Comparison of ENCODE assay signal across 31 cellular contexts in the genomic region with DNA sequence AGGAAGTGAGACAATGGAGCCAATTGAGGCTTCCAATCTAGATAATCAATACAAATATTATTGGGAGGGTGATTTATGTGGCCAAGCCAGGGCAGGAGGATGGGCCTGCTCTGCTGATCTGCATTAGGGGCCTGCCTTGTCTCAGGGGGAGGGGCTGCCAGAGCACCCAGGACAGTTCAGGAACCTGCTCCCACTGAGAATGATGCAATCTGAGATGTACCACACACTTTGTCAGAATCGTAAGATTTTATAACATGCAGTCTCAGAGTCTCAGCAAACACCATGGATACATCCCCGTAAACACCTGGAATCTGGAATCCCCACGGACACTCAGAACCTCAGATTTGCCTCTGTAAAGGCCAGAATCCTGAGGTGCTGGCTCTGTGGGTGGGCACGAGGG. TPM values are rescaled to one million over a fixed set of nuclear protein-coding genes. Genes with fewer than 3 reads are reported as not detected.
"Had no signal": no experiment of that assay in that cellular context is flagged by ENCODE, and none has a peak within 500 bp of the region (broad histone marks: within the 10 kb centered on the region; RNA-seq: fewer than 3 reads in every experiment).

No MANE protein-coding gene starts in this region.

- H3K9me3 Mint-ChIP-seq: effector memory CD8-positive, alpha-beta T cell; immature natural killer cell; memory B cell; naive B cell; nephron; stimulated activated naive CD8-positive, alpha-beta T cell treated with anti-CD3 and anti-CD28 coated beads, Interleukin-15, amount 100 ng/mL, for 72 hours had no signal

- H3K9me3 ChIP-seq: esophagus squamous epithelium, mucosa of descending colon, pancreas, right lobe of liver, suprapubic skin, transverse colon, upper lobe of right lung, uterus had no signal

- H3K4me3 Mint-ChIP-seq: effector memory CD8-positive, alpha-beta T cell; immature natural killer cell; memory B cell; nephron; stimulated activated naive CD8-positive, alpha-beta T cell treated with anti-CD3 and anti-CD28 coated beads, Interleukin-15, amount 100 ng/mL, for 72 hours had no signal

- H3K36me3 ChIP-seq: esophagus squamous epithelium, pancreas, right lobe of liver, suprapubic skin, transverse colon, upper lobe of right lung, uterus had no signal

- H3K4me1 Mint-ChIP-seq: immature natural killer cell; memory B cell; naive B cell; stimulated activated naive CD8-positive, alpha-beta T cell treated with anti-CD3 and anti-CD28 coated beads, Interleukin-15, amount 100 ng/mL, for 72 hours had no signal

- H3K4me3 ChIP-seq: esophagus squamous epithelium, lung, mucosa of descending colon, pancreas, right lobe of liver, suprapubic skin, transverse colon, upper lobe of right lung, uterus had no signal

- H3K27ac Mint-ChIP-seq: immature natural killer cell; memory B cell; naive B cell; stimulated activated naive CD8-positive, alpha-beta T cell treated with anti-CD3 and anti-CD28 coated beads, Interleukin-15, amount 100 ng/mL, for 72 hours had no signal

- H3K27me3 ChIP-seq: esophagus squamous epithelium, pancreas, right lobe of liver, suprapubic skin, transverse colon, upper lobe of right lung, uterus had no signal

- H3K27ac ChIP-seq: esophagus squamous epithelium, right lobe of liver, suprapubic skin, transverse colon, upper lobe of right lung, uterus had no signal

- H3K36me3 Mint-ChIP-seq: immature natural killer cell, memory B cell, naive B cell had no signal

- FAIRE-seq: endometrium, pancreas, small intestine had no signal

- DNase-seq: cortex of kidney; effector memory CD8-positive, alpha-beta T cell; erythroblast; esophagus squamous epithelium; foreskin melanocyte; hypothalamus; immature natural killer cell; islet precursor cell; kidney glomerular epithelial cell; left colon; mucosa of descending colon; naive B cell; occipital lobe; right lobe of liver; small intestine; stimulated activated CD4-positive, alpha-beta T cell treated with anti-CD3 and anti-CD28 coated beads, Interleukin-15, amount 100 ng/mL, for 24 hours; stimulated activated CD4-positive, alpha-beta T cell treated with anti-CD3 and anti-CD28 coated beads, Interleukin-2, amount 100 ng/mL, for 48 hours; stimulated activated CD8-positive, alpha-beta memory T cell treated with anti-CD3 and anti-CD28 coated beads, Interleukin-4, amount 100 ng/mL, for 48 hours; stimulated activated naive CD4-positive, alpha-beta T cell; stimulated activated naive CD8-positive, alpha-beta T cell treated with anti-CD3 and anti-CD28 coated beads, Interleukin-15, amount 100 ng/mL, for 72 hours; transverse colon; upper lobe of right lung; uterus had no signal

- H3K27me3 Mint-ChIP-seq: stimulated activated naive CD8-positive, alpha-beta T cell treated with anti-CD3 and anti-CD28 coated beads, Interleukin-15, amount 100 ng/mL, for 72 hours had no signal

- ATAC-seq: effector memory CD8-positive, alpha-beta T cell; left colon; mucosa of descending colon; pancreas; right lobe of liver; stimulated activated naive CD8-positive, alpha-beta T cell treated with anti-CD3 and anti-CD28 coated beads, Interleukin-15, amount 100 ng/mL, for 72 hours; upper lobe of right lung had no signal

- H3K4me1 ChIP-seq: esophagus squamous epithelium, right lobe of liver, suprapubic skin, transverse colon, upper lobe of right lung, uterus had no signal

RNA-seq across cellular contexts. Expression of gene FGF18, which starts 19.3 kb away (rescaled TPM):
- total RNA-seq: dermis microvascular lymphatic vessel endothelial cell had no signal
- polyA plus RNA-seq: immature natural killer cell, liver had no signal
